Comparison of ENCODE assay signal across 2 cellular contexts in genomic region chr22:42408276-42408675, GRCh38.
TF ChIP-seq lines count a peak whose summit lies in the region.

No MANE protein-coding gene starts in this region.

TF ChIP-seq in HepG2, 621 proteins besides CTCF, POLR2A, EP300 and RAD21:
- TF ChIP-seq ZNF670 (CRISPR knock-in tag; IDR thresholded peaks at IDR 0.05; ENCODE audit: borderline replicate concordance) (no peak), MAFK (conservative IDR thresholded peaks at IDR 0.05 in 1 of 2, IDR thresholded peaks at IDR 0.05 in 1 of 2; ENCODE audit: low read length in 2 of 2) (peak; percentile 45 to 51; a peak in 3 of 4 replicates), MAFF (IDR thresholded peaks at IDR 0.05; ENCODE audit: low read depth, low read length) (peak; percentile 26; the same call in 1 of the 2 replicates)

TF ChIP-seq in K562, 482 proteins besides CTCF, POLR2A, EP300 and RAD21:
- TF ChIP-seq AFF4 (CRISPR knock-in tag; IDR thresholded peaks at IDR 0.05) (no peak), ZNF316 (IDR thresholded peaks at IDR 0.05) (0 out of 2 replicates have a peak, but pooled peaks have one; percentile 3)
